ENCODE assay signal across 12 cellular contexts in genomic region chr3:111801697-111802655, GRCh38. TPM values are rescaled to one million over a fixed set of nuclear protein-coding genes. Genes with fewer than 3 reads are reported as not detected.
DNase-seq lines count a peak whose midpoint lies in the region; ATAC-seq and TF ChIP-seq lines count a peak whose summit lies in the region.
"Had no signal": no experiment of that assay in that cellular context is flagged by ENCODE, and none has a peak within 500 bp of the region (broad histone marks: within the 10 kb centered on the region; RNA-seq: fewer than 3 reads in every experiment).

No MANE protein-coding gene starts in this region.

- H3K27ac ChIP-seq in ascending aorta (peak overlapping the region; percentile 72 to 83), gastrocnemius medialis (peak overlapping the region; percentile 63 to 77 (median 68))

- no peaks in the 10 kb centered on the region for H3K9me3 ChIP-seq in ascending aorta
- H3K9me3 ChIP-seq in gastrocnemius medialis = no peaks in the 10 kb centered on the region

- DNase-seq in ELR (ENCODE audit: low read depth) (peak; percentile 90), ascending aorta (ENCODE audit: low spot score in 2 of 2) (no peak), left cardiac atrium (no peak), gastrocnemius medialis (peak; percentile 4 to 13), germinal center (ENCODE audit: low spot score) (no peak)
- DNase-seq: activated CD4-positive, alpha-beta T cell treated with anti-CD3 and anti-CD28 coated beads, Interleukin-2, amount 50 U/mL, for 1 hour; DMS79; effector memory CD4-positive, alpha-beta T cell; NCI-H774 had no signal

- ATAC-seq in left cardiac atrium (peak; percentile 83 to 85), gastrocnemius medialis (peak; percentile 72 to 85), GM21367 (IDR thresholded peaks at IDR 0.05; ENCODE audit: unreplicated experiment) (no peak), GM18907 (IDR thresholded peaks at IDR 0.05; ENCODE audit: unreplicated experiment) (no peak), GM21825 (IDR thresholded peaks at IDR 0.05; ENCODE audit: unreplicated experiment) (no peak)

- no peak for TF ChIP-seq POLR2A in gastrocnemius medialis (IDR thresholded peaks at IDR 0.05)

- H3K4me1 ChIP-seq in ascending aorta (peaks cover 0 to 21% of the 10 kb centered on the region in 2 donors), gastrocnemius medialis (peaks cover 0 to 10% of the 10 kb centered on the region in 2 donors)

- intact Hi-C loops in ascending aorta (cut with DNase I) (loop anchor here (5.0 kb wide), 2 partner anchors 40 to 85 kb away; no protein-coding TSS in a partner anchor), left cardiac atrium (cut with DNase I) (loop anchor here in 1 of 2 donors (10.0 kb wide), 1 partner anchor 53 kb away; the partner anchor contains the start of gene PHLDB2), gastrocnemius medialis (cut with DNase I; ENCODE audit: low total_unique reads) (loop anchor here (10.0 kb wide), 1 partner anchor 77 kb away; no protein-coding TSS in a partner anchor)

- no peaks in the 10 kb centered on the region for H3K36me3 ChIP-seq in ascending aorta
- H3K36me3 ChIP-seq in gastrocnemius medialis = no peaks in the 10 kb centered on the region

- TF ChIP-seq CTCF in ascending aorta (IDR thresholded peaks at IDR 0.05) (no peak), gastrocnemius medialis (IDR thresholded peaks at IDR 0.05 in 4 of 5, conservative IDR thresholded peaks at IDR 0.05 in 1 of 5) (no peak)

- H3K4me3 ChIP-seq in ascending aorta = no peak overlapping the region
- H3K4me3 ChIP-seq in gastrocnemius medialis = no peak overlapping the region

- in situ Hi-C loops in gastrocnemius medialis (cut with MboI; ENCODE audit: low sequenced_read_pairs in 4 of 4) = no loop called here

- no peaks in the 10 kb centered on the region for H3K27me3 ChIP-seq in ascending aorta
- no peaks in the 10 kb centered on the region for H3K27me3 ChIP-seq in gastrocnemius medialis

RNA-seq across cellular contexts. Expression of gene PHLDB2, which starts 57.1 kb away (rescaled TPM):
- total RNA-seq in ascending aorta (58.6 TPM), left cardiac atrium (10 to 100 TPM; 29.0 to 31.2 TPM), gastrocnemius medialis (1 to 10 TPM; 3.0 to 7.2 (median 4.0) TPM)

Comparison
In these comparisons a context has a peak if more than half of its experiments do, and no peak if none do; other contexts are left out.
1. DNase-seq: peak in ELR (single experiment) and gastrocnemius medialis (2 of 2); none in ascending aorta (0 of 2), left cardiac atrium (single experiment) and germinal center (single experiment).
2. ATAC-seq: peak in left cardiac atrium (2 of 2) and gastrocnemius medialis (2 of 2); none in GM21367 (single experiment), GM18907 (single experiment) and GM21825 (single experiment).